14 cellular contexts compared by ENCODE assay signal in the genomic region with DNA sequence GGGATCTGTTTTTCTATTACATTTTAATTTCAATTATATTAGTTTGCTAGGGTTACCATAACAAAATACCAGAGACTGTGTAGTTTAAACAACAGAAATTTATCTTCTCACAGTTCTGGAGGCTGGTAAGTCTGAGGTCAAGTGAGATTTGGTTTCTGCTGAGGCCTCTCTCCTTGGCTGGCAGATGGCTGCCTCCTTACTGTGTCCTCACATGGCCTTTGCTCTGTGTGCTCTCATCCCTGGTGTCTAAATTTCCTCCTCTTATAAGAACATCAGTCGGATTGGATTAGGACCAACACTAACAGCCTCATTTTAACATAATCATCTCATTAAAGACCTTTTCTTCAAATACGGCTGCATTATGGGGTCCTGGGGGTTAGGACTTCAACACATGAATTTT.
"Had no signal": no experiment of that assay in that cellular context is flagged by ENCODE, and none has a peak within 500 bp of the region (broad histone marks: within the 10 kb centered on the region; RNA-seq: fewer than 3 reads in every experiment).

No MANE protein-coding gene starts in this region.

- H3K4me1 ChIP-seq: neural progenitor cell, right lobe of liver had no signal

- H3K9me3 Mint-ChIP-seq: activated CD4-positive, alpha-beta T cell treated with anti-CD3 and anti-CD28 coated beads, Interleukin-2, amount 10 ng/mL, durations not matched to agents 7 days and 5 days; activated naive CD8-positive, alpha-beta T cell treated with anti-CD3 and anti-CD28 coated beads, Interleukin-2, amount 10 ng/mL, durations not matched to agents 7 days and 5 days; brain; neural progenitor cell had no signal

- H3K4me3 ChIP-seq: coronary artery, neural progenitor cell, right lobe of liver had no signal

- H3K36me3 Mint-ChIP-seq: activated naive CD8-positive, alpha-beta T cell treated with anti-CD3 and anti-CD28 coated beads, Interleukin-2, amount 10 ng/mL, durations not matched to agents 7 days and 5 days; brain; naive B cell; neural progenitor cell had no signal

- H3K27ac ChIP-seq: coronary artery, neural progenitor cell, right lobe of liver had no signal

- H3K9me3 ChIP-seq: right lobe of liver had no signal

- H3K27me3 Mint-ChIP-seq: activated CD4-positive, alpha-beta T cell treated with anti-CD3 and anti-CD28 coated beads, Interleukin-2, amount 10 ng/mL, durations not matched to agents 7 days and 5 days; activated naive CD8-positive, alpha-beta T cell treated with anti-CD3 and anti-CD28 coated beads, Interleukin-2, amount 10 ng/mL, durations not matched to agents 7 days and 5 days; central memory CD8-positive, alpha-beta T cell; naive B cell had no signal

- H3K4me3 Mint-ChIP-seq: activated CD4-positive, alpha-beta T cell treated with anti-CD3 and anti-CD28 coated beads, Interleukin-2, amount 10 ng/mL, durations not matched to agents 7 days and 5 days; activated naive CD8-positive, alpha-beta T cell treated with anti-CD3 and anti-CD28 coated beads, Interleukin-2, amount 10 ng/mL, durations not matched to agents 7 days and 5 days; brain; central memory CD8-positive, alpha-beta T cell; naive B cell; neural progenitor cell had no signal

- H3K27me3 ChIP-seq: neural progenitor cell, right lobe of liver had no signal

- DNase-seq: activated CD4-positive, alpha-beta T cell treated with anti-CD3 and anti-CD28 coated beads, Interleukin-2, amount 10 ng/mL, durations not matched to agents 7 days and 5 days; activated CD4-positive, CD25-positive, alpha-beta regulatory T cell; activated CD8-positive, alpha-beta memory T cell treated with anti-CD3 and anti-CD28 coated beads for 24 hours; activated naive CD4-positive, alpha-beta T cell; activated naive CD8-positive, alpha-beta T cell treated with anti-CD3 and anti-CD28 coated beads, Interleukin-2, amount 10 ng/mL, durations not matched to agents 7 days and 5 days; islet precursor cell; naive B cell; right lobe of liver; stimulated activated naive CD8-positive, alpha-beta T cell treated with anti-CD3 and anti-CD28 coated beads, Interleukin-15, Interleukin-2, amounts not matched to agents 100 U/mL and 50 U/mL, for 24 hours; trophoblast cell had no signal

- H3K27ac Mint-ChIP-seq: activated CD4-positive, alpha-beta T cell treated with anti-CD3 and anti-CD28 coated beads, Interleukin-2, amount 10 ng/mL, durations not matched to agents 7 days and 5 days; activated naive CD8-positive, alpha-beta T cell treated with anti-CD3 and anti-CD28 coated beads, Interleukin-2, amount 10 ng/mL, durations not matched to agents 7 days and 5 days; brain; naive B cell; neural progenitor cell had no signal

- H3K36me3 ChIP-seq: neural progenitor cell, right lobe of liver had no signal

- H3K4me1 Mint-ChIP-seq: activated CD4-positive, alpha-beta T cell treated with anti-CD3 and anti-CD28 coated beads, Interleukin-2, amount 10 ng/mL, durations not matched to agents 7 days and 5 days; activated naive CD8-positive, alpha-beta T cell treated with anti-CD3 and anti-CD28 coated beads, Interleukin-2, amount 10 ng/mL, durations not matched to agents 7 days and 5 days; brain; central memory CD8-positive, alpha-beta T cell; naive B cell; neural progenitor cell had no signal
